ENCODE assay signal across 24 cellular contexts in genomic region chr5:130528474-130528873, GRCh38.
DNase-seq lines count a peak whose midpoint lies in the region; FAIRE-seq and TF ChIP-seq lines count a peak whose summit lies in the region.
"Had no signal": no experiment of that assay in that cellular context is flagged by ENCODE, and none has a peak within 500 bp of the region (broad histone marks: within the 10 kb centered on the region; RNA-seq: fewer than 3 reads in every experiment).

No MANE protein-coding gene starts in this region.

- DNase-seq in A172 (ENCODE audit: low spot score) (peak; percentile 44), HPDE6-E6E7 (ENCODE audit: extremely low spot score) (peak; percentile 33), astrocyte (ENCODE audit: low read depth) (peak; percentile 77), fibroblast of the aortic adventitia (ENCODE audit: low read depth) (peak; percentile 33), H7 (no peak), cerebellum (ENCODE audit: low spot score) (no peak), occipital lobe (lab: John Stamatoyannopoulos, UW) (no peak)
- no peak for DNase-seq in stimulated activated CD4-positive, alpha-beta T cell treated with anti-CD3 and anti-CD28 coated beads, Interleukin-4, amount 100 ng/mL, for 4 hours
- DNase-seq: activated CD4-positive, CD25-positive, alpha-beta regulatory T cell treated with anti-CD3 and anti-CD28 coated beads, Interleukin-2, amount 50 U/mL, for 72 hours; activated effector memory CD4-positive, alpha-beta T cell treated with anti-CD3 and anti-CD28 coated beads, Interleukin-2, amount 50 U/mL, for 16 hours; anterior cingulate cortex; dermis blood vessel endothelial cell; esophagus squamous epithelium; GOT3; left ventricle myocardium inferior; NCI-H1436 treated with DMSO at 0.1 percent for 48 hours; NCI-H2227 treated with DMSO at 0.1 percent for 48 hours; NK-92 treated with Interleukin-12 subunit alpha and Interleukin-12 subunit beta, amount 100 ng/mL, for 24 hours; SHP77 had no signal

- peaks cover 8% of the 10 kb centered on the region for H3K4me1 Mint-ChIP-seq in astrocyte (ENCODE audit: low read depth, unreplicated experiment)

- H3K79me2 ChIP-seq in astrocyte (ENCODE audit: insufficient read depth, low read length), result no peaks in the 10 kb centered on the region
- H3K79me2 ChIP-seq: parathyroid adenoma had no signal

- no peak overlapping the region for H3K9ac ChIP-seq in astrocyte (ENCODE audit: low read length)
- H3K9ac ChIP-seq: parathyroid adenoma had no signal

- H3K36me3 Mint-ChIP-seq in astrocyte (ENCODE audit: low read depth, unreplicated experiment), result no peaks in the 10 kb centered on the region

- H4K20me1 ChIP-seq in astrocyte (ENCODE audit: insufficient read depth, low read length), result no peaks in the 10 kb centered on the region

- peak overlapping the region; percentile 9 for H3K27ac Mint-ChIP-seq in astrocyte (ENCODE audit: unreplicated experiment)

- H3K4me3 Mint-ChIP-seq in astrocyte (ENCODE audit: unreplicated experiment), result no peak overlapping the region

- no peaks in the 10 kb centered on the region for H3K9me3 ChIP-seq in astrocyte (ENCODE audit: insufficient read depth, low read depth, low read length)
- H3K9me3 ChIP-seq: esophagus squamous epithelium, upper lobe of left lung had no signal

- H3K4me2 ChIP-seq in astrocyte (ENCODE audit: low read length), result peak overlapping the region; percentile 43

- no peaks in the 10 kb centered on the region for H3K27me3 Mint-ChIP-seq in astrocyte (ENCODE audit: low read depth, unreplicated experiment)

- TF ChIP-seq CTCF in astrocyte (IDR thresholded peaks at IDR 0.05; ENCODE audit: insufficient read depth, low read depth, low read length), result no peak
- TF ChIP-seq CTCF in fibroblast of the aortic adventitia (IDR thresholded peaks at IDR 0.05; ENCODE audit: insufficient read depth, low read length), result no peak

- H3K4me1 ChIP-seq in astrocyte (ENCODE audit: insufficient read depth, low read length), result peaks cover 17% of the 10 kb centered on the region
- H3K4me1 ChIP-seq: esophagus squamous epithelium, left ventricle myocardium inferior, parathyroid adenoma had no signal

- H3K27me3 ChIP-seq in astrocyte (ENCODE audit: insufficient read depth, low read length), result no peaks in the 10 kb centered on the region
- H3K27me3 ChIP-seq in H7 (ENCODE audit: control insufficient read depth, insufficient read depth, low read length), result no peaks in the 10 kb centered on the region
- H3K27me3 ChIP-seq: esophagus squamous epithelium, upper lobe of left lung had no signal

- peak overlapping the region; percentile 52 for H2AFZ ChIP-seq in astrocyte (ENCODE audit: low read depth, low read length)
- H2AFZ ChIP-seq: parathyroid adenoma had no signal

- H3K36me3 ChIP-seq in astrocyte (ENCODE audit: insufficient read depth, low read length), result no peaks in the 10 kb centered on the region
- no peaks in the 10 kb centered on the region for H3K36me3 ChIP-seq in H7 (replicated peaks; ENCODE audit: control insufficient read depth, insufficient read depth, low read length)
- H3K36me3 ChIP-seq: esophagus squamous epithelium, left ventricle myocardium inferior, upper lobe of left lung had no signal

- H3K27ac ChIP-seq in astrocyte (ENCODE audit: low read depth, low read length), result no peak overlapping the region
- H3K27ac ChIP-seq: esophagus squamous epithelium, left ventricle myocardium inferior, parathyroid adenoma, upper lobe of left lung had no signal

- H3K4me3 ChIP-seq in astrocyte (ENCODE audit: insufficient read depth, low read depth, low read length) (no peak overlapping the region), fibroblast of the aortic adventitia (ENCODE audit: low read depth, low read length) (no peak overlapping the region), H7 (ENCODE audit: insufficient read depth, low read depth, low read length) (no peak overlapping the region)
- H3K4me3 ChIP-seq: esophagus squamous epithelium, left ventricle myocardium inferior, upper lobe of left lung had no signal

- no peaks in the 10 kb centered on the region for H3K9me3 Mint-ChIP-seq in astrocyte (ENCODE audit: unreplicated experiment)

- peak; percentile 50 for FAIRE-seq in astrocyte (lab: Jason Lieb, UNC)
- FAIRE-seq: A204.1, G401.6, GM12891 had no signal

Comparison
In these comparisons a context has a peak if more than half of its experiments do, and no peak if none do; other contexts are left out.
1. DNase-seq: peak in A172 (single experiment), HPDE6-E6E7 (single experiment), astrocyte (single experiment) and fibroblast of the aortic adventitia (single experiment); none in H7 (single experiment), cerebellum (single experiment), stimulated activated CD4-positive, alpha-beta T cell treated with anti-CD3 and anti-CD28 coated beads, Interleukin-4, amount 100 ng/mL, for 4 hours (0 of 2) and occipital lobe (single experiment).